ENCODE assay signal across 13 cellular contexts in the genomic region with DNA sequence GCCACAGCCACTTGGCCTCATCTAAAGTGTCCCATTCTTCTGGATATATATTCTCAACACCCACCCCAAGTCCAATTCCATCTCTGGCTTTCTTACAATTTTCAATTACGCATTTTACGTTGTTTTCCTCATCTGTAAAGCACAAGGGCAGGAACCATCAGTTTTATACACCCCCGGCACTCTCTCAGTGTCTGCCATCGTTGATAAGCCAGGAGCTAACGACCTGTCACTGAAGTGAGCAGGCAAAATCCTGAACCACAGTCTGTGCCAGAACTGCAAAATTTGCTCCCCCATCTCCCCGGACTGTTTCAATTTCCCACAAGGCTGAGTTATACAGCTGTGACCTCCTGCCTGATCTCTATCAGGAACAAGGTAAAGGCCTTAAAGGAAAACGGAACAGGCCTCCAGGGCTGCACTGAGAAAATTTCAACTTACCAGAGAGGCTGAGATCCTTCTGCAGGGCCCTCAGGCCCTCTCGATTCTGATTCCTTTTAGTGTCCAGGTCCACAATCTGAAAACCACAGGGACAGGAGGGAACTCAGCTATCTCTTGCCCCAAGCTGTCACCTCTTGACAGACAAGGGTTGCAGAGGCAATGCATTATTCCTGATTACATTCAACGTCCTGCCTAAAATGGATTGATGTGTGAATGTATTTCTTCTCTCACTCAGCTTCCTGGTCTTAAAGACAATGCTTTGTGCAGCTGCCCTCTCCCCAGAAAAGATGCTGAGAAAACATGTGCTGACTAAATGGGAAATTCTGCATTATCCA. TPM values are rescaled to one million over a fixed set of nuclear protein-coding genes. Genes with fewer than 3 reads are reported as not detected.
DNase-seq lines count a peak whose midpoint lies in the region; ATAC-seq and TF ChIP-seq lines count a peak whose summit lies in the region.
"Had no signal": no experiment of that assay in that cellular context is flagged by ENCODE, and none has a peak within 500 bp of the region (broad histone marks: within the 10 kb centered on the region; RNA-seq: fewer than 3 reads in every experiment).

No MANE protein-coding gene starts in this region.

- H3K4me1 Mint-ChIP-seq in activated CD8-positive, alpha-beta T cell treated with anti-CD3 and anti-CD28 coated beads, Interleukin-2, amount 10 ng/mL, durations not matched to agents 7 days and 5 days (ENCODE audit: low read depth) = peaks cover 30% of the 10 kb centered on the region
- H3K4me1 Mint-ChIP-seq in memory B cell = peaks cover 23% of the 10 kb centered on the region

- H3K9me3 Mint-ChIP-seq in activated CD8-positive, alpha-beta T cell treated with anti-CD3 and anti-CD28 coated beads, Interleukin-2, amount 10 ng/mL, durations not matched to agents 7 days and 5 days (ENCODE audit: insufficient read depth) = no peaks in the 10 kb centered on the region
- no peaks in the 10 kb centered on the region for H3K9me3 Mint-ChIP-seq in memory B cell

- peaks cover 0 to 2% (median 0%) of the 10 kb centered on the region in 4 donors for H3K27me3 ChIP-seq in esophagus squamous epithelium
- H3K27me3 ChIP-seq: upper lobe of right lung had no signal

- no peak for TF ChIP-seq CTCF in AG04449 (IDR thresholded peaks at IDR 0.05; ENCODE audit: insufficient read depth, low read length, missing control alignments)
- no peak for TF ChIP-seq CTCF in HEK293 (tag by site-specific recombination; IDR thresholded peaks at IDR 0.05)
- TF ChIP-seq CTCF in esophagus squamous epithelium (IDR thresholded peaks at IDR 0.05) = no peak

- 79 to 83% methylated on average over 7 to 9 of the region's 9 CpGs for WGBS in esophagus squamous epithelium, 2 donors

- no peaks in the 10 kb centered on the region for H3K27me3 Mint-ChIP-seq in activated CD8-positive, alpha-beta T cell treated with anti-CD3 and anti-CD28 coated beads, Interleukin-2, amount 10 ng/mL, durations not matched to agents 7 days and 5 days (ENCODE audit: low read depth)
- peaks cover 4% of the 10 kb centered on the region for H3K27me3 Mint-ChIP-seq in memory B cell

- H3K27ac ChIP-seq in HEK293 (ENCODE audit: extremely low read depth, low read depth, low read length) (no peak overlapping the region), esophagus squamous epithelium (no peak overlapping the region), substantia nigra (ENCODE audit: low read depth, low read length, poor library complexity, severe bottlenecking) (no peak overlapping the region)

- H3K9me3 ChIP-seq in HEK293 (ENCODE audit: control insufficient read depth, insufficient read depth, low read depth, low read length) (no peaks in the 10 kb centered on the region), esophagus squamous epithelium (peaks cover 0 to 5% (median 0%) of the 10 kb centered on the region in 3 donors)
- H3K9me3 ChIP-seq: upper lobe of right lung had no signal

- POLR2A ChIA-PET in AG04449 (lab: Yijun Ruan, JAX) (interaction anchor here (1.0 kb wide), 1 partner anchor 8 kb away, joined by 3 read pairs; no protein-coding TSS in a partner anchor), HEK293 (lab: Yijun Ruan, JAX) (interaction anchor here (1.1 kb wide), 1 partner anchor 13 kb away, joined by 3 read pairs; no protein-coding TSS in a partner anchor)
- POLR2A ChIA-PET in activated CD8-positive, alpha-beta T cell treated with anti-CD3 and anti-CD28 coated beads, Interleukin-2, amount 10 ng/mL, durations not matched to agents 7 days and 5 days (lab: Charles Lee) = interaction anchor here (1.1 kb wide), 1 partner anchor 57 kb away, joined by 3 read pairs; no protein-coding TSS in a partner anchor

- H3K4me3 ChIP-seq in AG04449 (ENCODE audit: low read depth, low read length) (peak overlapping the region; percentile 3), HEK293 (ENCODE audit: low read depth, low read length) (peak overlapping the region; percentile 87), esophagus squamous epithelium (peak overlapping the region in 1 of 4 donors; percentile 96)

- no peak for TF ChIP-seq POLR2A in esophagus squamous epithelium (IDR thresholded peaks at IDR 0.05)

- DNase-seq in AG04449 (ENCODE audit: low read depth, low spot score) (no peak), memory B cell (ENCODE audit: low spot score in 2 of 2) (no peak), esophagus squamous epithelium (lab: John Stamatoyannopoulos, UW) (no peak), substantia nigra (lab: John Stamatoyannopoulos, UW) (no peak)
- DNase-seq in activated CD8-positive, alpha-beta T cell treated with anti-CD3 and anti-CD28 coated beads, Interleukin-2, amount 10 ng/mL, durations not matched to agents 7 days and 5 days = no peak
- DNase-seq: DMS 273 treated with DMSO at 0.1 percent for 48 hours, T-helper 9 cell, upper lobe of right lung had no signal

- H3K4me3 Mint-ChIP-seq in activated CD8-positive, alpha-beta T cell treated with anti-CD3 and anti-CD28 coated beads, Interleukin-2, amount 10 ng/mL, durations not matched to agents 7 days and 5 days = peak overlapping the region; percentile 98
- H3K4me3 Mint-ChIP-seq in memory B cell = peak overlapping the region; percentile 12

- CTCF ChIA-PET in AG04449 (lab: Yijun Ruan, JAX) = interaction anchor here (0.8 to 6.8 kb wide), 8 partner anchors 14 to 174 kb away, joined by 3 to 97 read pairs (median 16); no protein-coding TSS in a partner anchor
- CTCF ChIA-PET in HEK293 (lab: Yijun Ruan, JAX) = interaction anchor here (1.3 to 4.9 kb wide), 5 partner anchors 14 to 127 kb away, joined by 3 to 83 read pairs (median 19); no protein-coding TSS in a partner anchor
- CTCF ChIA-PET in activated CD8-positive, alpha-beta T cell treated with anti-CD3 and anti-CD28 coated beads, Interleukin-2, amount 10 ng/mL, durations not matched to agents 7 days and 5 days (lab: Charles Lee) = interaction anchor here (1.2 to 4.3 kb wide), 4 partner anchors 97 to 227 kb away, joined by 3 to 103 read pairs (median 16); no protein-coding TSS in a partner anchor

- intact Hi-C loops in esophagus squamous epithelium (cut with DNase I) = loop anchor here (5.0 to 10.0 kb wide), 2 partner anchors 98 to 145 kb away; no protein-coding TSS in a partner anchor

- H3K36me3 Mint-ChIP-seq in activated CD8-positive, alpha-beta T cell treated with anti-CD3 and anti-CD28 coated beads, Interleukin-2, amount 10 ng/mL, durations not matched to agents 7 days and 5 days (ENCODE audit: low read depth) = peaks cover 41% of the 10 kb centered on the region
- H3K36me3 Mint-ChIP-seq in memory B cell = peaks cover 24% of the 10 kb centered on the region

- no peak for ATAC-seq in activated CD8-positive, alpha-beta T cell treated with anti-CD3 and anti-CD28 coated beads, Interleukin-2, amount 10 ng/mL, durations not matched to agents 7 days and 5 days
- ATAC-seq in memory B cell (ENCODE audit: low read depth) (no peak), GM18909 (IDR thresholded peaks at IDR 0.05; ENCODE audit: poor library complexity, unreplicated experiment) (no peak), HG03139 (IDR thresholded peaks at IDR 0.05; ENCODE audit: unreplicated experiment) (no peak)
- ATAC-seq: upper lobe of right lung had no signal

- H3K27ac Mint-ChIP-seq in activated CD8-positive, alpha-beta T cell treated with anti-CD3 and anti-CD28 coated beads, Interleukin-2, amount 10 ng/mL, durations not matched to agents 7 days and 5 days = no peak overlapping the region
- H3K27ac Mint-ChIP-seq in memory B cell = no peak overlapping the region

- H3K36me3 ChIP-seq in HEK293 (ENCODE audit: control insufficient read depth in 2 of 2, insufficient read depth in 1 of 2, low read length in 2 of 2) (peaks cover 0 to 56% of the 10 kb centered on the region in 2 experiments; a peak in 2 of 3 replicates), esophagus squamous epithelium (peaks cover 22 to 53% (median 30%) of the 10 kb centered on the region in 3 donors)

- no peaks in the 10 kb centered on the region for H3K4me1 ChIP-seq in HEK293 (ENCODE audit: control insufficient read depth, insufficient read depth, low read length)
- peaks cover 12 to 28% (median 13%) of the 10 kb centered on the region in 3 donors for H3K4me1 ChIP-seq in esophagus squamous epithelium

TF ChIP-seq in HEK293, 187 proteins besides CTCF, POLR2A, EP300 and RAD21:
- TF ChIP-seq SP7 (tag by site-specific recombination; IDR thresholded peaks at IDR 0.05) = no peak
- TF ChIP-seq SP3 (tag by site-specific recombination; IDR thresholded peaks at IDR 0.05) = no peak
- TF ChIP-seq GLI4 (tag by site-specific recombination; IDR thresholded peaks at IDR 0.05) = no peak
- no peak for TF ChIP-seq ZFHX2 (tag by site-specific recombination; conservative IDR thresholded peaks at IDR 0.05)
- TF ChIP-seq YY2 (tag by site-specific recombination; IDR thresholded peaks at IDR 0.05) = no peak
- TF ChIP-seq ZNF202 (tag by site-specific recombination; IDR thresholded peaks at IDR 0.05; ENCODE audit: borderline replicate concordance) = no peak
- TF ChIP-seq, protein P1, sequence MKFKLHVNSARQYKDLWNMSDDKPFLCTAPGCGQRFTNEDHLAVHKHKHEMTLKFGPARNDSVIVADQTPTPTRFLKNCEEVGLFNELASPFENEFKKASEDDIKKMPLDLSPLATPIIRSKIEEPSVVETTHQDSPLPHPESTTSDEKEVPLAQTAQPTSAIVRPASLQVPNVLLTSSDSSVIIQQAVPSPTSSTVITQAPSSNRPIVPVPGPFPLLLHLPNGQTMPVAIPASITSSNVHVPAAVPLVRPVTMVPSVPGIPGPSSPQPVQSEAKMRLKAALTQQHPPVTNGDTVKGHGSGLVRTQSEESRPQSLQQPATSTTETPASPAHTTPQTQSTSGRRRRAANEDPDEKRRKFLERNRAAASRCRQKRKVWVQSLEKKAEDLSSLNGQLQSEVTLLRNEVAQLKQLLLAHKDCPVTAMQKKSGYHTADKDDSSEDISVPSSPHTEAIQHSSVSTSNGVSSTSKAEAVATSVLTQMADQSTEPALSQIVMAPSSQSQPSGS (tag by site-specific recombination; IDR thresholded peaks at IDR 0.05; ENCODE audit: low read depth) = no peak

RNA-seq across cellular contexts. Expression of a gene that starts 1.8 kb away (rescaled TPM):
- total RNA-seq in activated CD8-positive, alpha-beta T cell treated with anti-CD3 and anti-CD28 coated beads, Interleukin-2, amount 10 ng/mL, durations not matched to agents 7 days and 5 days = 10 to 100 TPM; 15.0 to 16.1 TPM
- total RNA-seq in esophagus squamous epithelium = 10 to 100 TPM in 3 of 4 donors, 1 to 10 TPM in 1; 6.6 to 14.8 (median 11.1) TPM

RNA-seq across cellular contexts. Expression of a gene that starts 17.9 kb away (rescaled TPM):
- total RNA-seq in activated CD8-positive, alpha-beta T cell treated with anti-CD3 and anti-CD28 coated beads, Interleukin-2, amount 10 ng/mL, durations not matched to agents 7 days and 5 days = under 1 TPM in 1 of 2 experiments, not detected in 1; 0.03 TPM
- total RNA-seq in esophagus squamous epithelium = not detected
- total RNA-seq: H4, lung microvascular endothelial cell had no signal
